9 cellular contexts compared by ENCODE assay signal in the genomic region with DNA sequence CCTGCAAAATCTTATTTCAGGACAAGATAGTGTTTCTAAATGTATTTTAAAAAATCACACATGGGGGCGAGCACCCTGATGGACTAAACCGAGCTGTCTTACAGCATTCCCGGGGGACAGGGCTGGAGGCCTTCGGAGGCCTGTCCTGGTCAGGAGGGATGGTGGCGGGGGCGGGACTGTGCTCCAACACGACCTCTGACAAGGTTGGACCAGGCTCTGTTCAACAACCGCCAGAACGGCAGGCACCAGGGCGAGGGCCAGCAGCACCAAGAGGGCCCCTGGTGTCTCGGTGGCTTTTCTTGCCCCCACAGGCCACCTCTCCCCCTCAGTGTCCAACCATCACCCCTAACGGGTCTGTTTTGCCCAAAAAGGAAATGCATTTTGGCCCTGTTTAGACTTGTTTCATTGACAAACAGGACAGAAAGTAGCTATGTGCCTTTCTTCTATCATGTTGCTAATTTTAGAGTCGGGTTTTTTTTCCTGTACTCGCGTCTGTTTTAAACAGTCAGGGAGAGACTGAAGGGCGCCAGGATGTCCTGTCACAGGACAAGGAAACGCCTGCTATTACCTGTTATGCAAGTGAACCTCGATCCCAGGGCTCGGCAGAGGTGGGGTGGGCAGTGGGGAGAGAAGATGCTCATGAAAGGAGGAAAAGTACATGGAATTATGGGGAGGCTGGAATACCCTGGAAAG. TPM values are rescaled to one million over a fixed set of nuclear protein-coding genes. Genes with fewer than 3 reads are reported as not detected.
A peak's percentile ranks its signal among the peaks of the same experiment; 100 is the strongest.
DNase-seq lines count a peak whose midpoint lies in the region; ATAC-seq and TF ChIP-seq lines count a peak whose summit lies in the region.
"Had no signal": no experiment of that assay in that cellular context is flagged by ENCODE, and none has a peak within 500 bp of the region (broad histone marks: within the 10 kb centered on the region; RNA-seq: fewer than 3 reads in every experiment).

No MANE protein-coding gene starts in this region.

- H3K27ac Mint-ChIP-seq in GM23338 = no peak overlapping the region

- no peaks in the 10 kb centered on the region for H3K9me2 ChIP-seq in GM23338 (ENCODE audit: insufficient read depth)

- no peaks in the 10 kb centered on the region for H3K9me3 Mint-ChIP-seq in GM23338

- peaks cover 2% of the 10 kb centered on the region; the same call in 2 of the 3 replicates for H3K4me1 Mint-ChIP-seq in GM23338

- no peak overlapping the region for H2AFZ ChIP-seq in GM23338

- no peaks in the 10 kb centered on the region for H3F3A ChIP-seq in GM23338 (replicated peaks; ENCODE audit: low read depth)

- H3K36me3 ChIP-seq in Peyer's patch (peaks cover 0 to 14% (median 0%) of the 10 kb centered on the region in 3 donors), left lung (peaks cover 0 to 48% of the 10 kb centered on the region in 2 donors), subcutaneous abdominal adipose tissue (ENCODE audit: control insufficient read depth in 5 of 5, insufficient read depth in 5 of 5, low read length in 5 of 5) (peaks cover 0 to 54% (median 47%) of the 10 kb centered on the region in 5 donors), GM23338 (ENCODE audit: insufficient read depth) (no peaks in the 10 kb centered on the region)

- ATAC-seq in left lung (peak; percentile 7), HG02870 (IDR thresholded peaks at IDR 0.05; ENCODE audit: unreplicated experiment) (no peak), HG02938 (IDR thresholded peaks at IDR 0.05; ENCODE audit: unreplicated experiment) (no peak), GM23338 (no peak)

- H3K27me3 ChIP-seq in Peyer's patch (no peaks in the 10 kb centered on the region), left lung (no peaks in the 10 kb centered on the region), subcutaneous abdominal adipose tissue (ENCODE audit: control insufficient read depth in 5 of 5, insufficient read depth in 4 of 5, low read length in 5 of 5) (no peaks in the 10 kb centered on the region), GM23338 (ENCODE audit: insufficient read depth) (no peaks in the 10 kb centered on the region)

- H3K4me3 ChIP-seq in Peyer's patch = peak overlapping the region in 1 of 4 donors; percentile 1
- H3K4me3 ChIP-seq in left lung = no peak overlapping the region
- H3K4me3 ChIP-seq in subcutaneous abdominal adipose tissue (ENCODE audit: low read depth in 1 of 5, low read length in 5 of 5) = peak overlapping the region in 4 of 5 donors; percentile 40 to 50 (median 48)
- no peak overlapping the region for H3K4me3 ChIP-seq in GM23338

- TF ChIP-seq POLR2A in Peyer's patch (IDR thresholded peaks at IDR 0.05) = no peak

- peaks cover 7% of the 10 kb centered on the region for H3K27me3 Mint-ChIP-seq in GM23338 (ENCODE audit: insufficient read depth, low read depth, poor library complexity)

- intact Hi-C loops in left lung (cut with DNase I) = no loop called here

- H3K4me1 ChIP-seq in Peyer's patch (peaks cover 3 to 63% (median 14%) of the 10 kb centered on the region in 4 donors), left lung (peaks cover 11 to 79% of the 10 kb centered on the region in 2 donors), subcutaneous abdominal adipose tissue (ENCODE audit: control insufficient read depth in 5 of 5, insufficient read depth in 5 of 5, low read length in 5 of 5) (peaks cover 28 to 99% (median 67%) of the 10 kb centered on the region in 5 donors), GM23338 (ENCODE audit: insufficient read depth) (no peaks in the 10 kb centered on the region)

- peak overlapping the region in 2 of 5 donors; percentile 2 to 30 for H3K9ac ChIP-seq in subcutaneous abdominal adipose tissue (ENCODE audit: low read length in 5 of 5)

- no peaks in the 10 kb centered on the region for H3K79me2 ChIP-seq in GM23338 (replicated peaks; ENCODE audit: insufficient read depth)

- TF ChIP-seq CTCF in Peyer's patch (IDR thresholded peaks at IDR 0.05) (no peak), left lung (IDR thresholded peaks at IDR 0.05) (no peak), GM23338 (conservative IDR thresholded peaks at IDR 0.05; ENCODE audit: low read depth in 2 of 2) (no peak)

- no peaks in the 10 kb centered on the region; the same call in 2 of the 3 replicates for H3K36me3 Mint-ChIP-seq in GM23338 (ENCODE audit: low read depth)

- H3K9me3 ChIP-seq in Peyer's patch (no peaks in the 10 kb centered on the region), left lung (no peaks in the 10 kb centered on the region), subcutaneous abdominal adipose tissue (ENCODE audit: control insufficient read depth in 5 of 5, low read length in 5 of 5) (no peaks in the 10 kb centered on the region)

- DNase-seq in Peyer's patch (no peak), cerebellar cortex (ENCODE audit: low spot score) (peak; percentile 75), left lung (peak in 1 of 2 donors; percentile 64), SKM-1 (lab: John Stamatoyannopoulos, UW; ENCODE audit: unreplicated experiment) (no peak), GM23338 (ENCODE audit: low spot score) (no peak)
- DNase-seq: GF-D8 had no signal

- H3K4me3 Mint-ChIP-seq in GM23338 = no peak overlapping the region; the same call in 2 of the 3 replicates

- H3K4me2 ChIP-seq in GM23338 = no peak overlapping the region

- H3K27ac ChIP-seq in Peyer's patch (peak overlapping the region; percentile 38 to 84 (median 60)), left lung (peak overlapping the region; percentile 73 to 78), subcutaneous abdominal adipose tissue (ENCODE audit: low read depth, low read length) (peak overlapping the region; percentile 79), GM23338 (ENCODE audit: low read depth) (no peak overlapping the region)

- no peaks in the 10 kb centered on the region for H4K20me1 ChIP-seq in GM23338 (replicated peaks; ENCODE audit: insufficient read depth)

TF ChIP-seq in GM23338, 12 proteins besides CTCF, POLR2A, EP300 and RAD21 (continues in another document):
- TF ChIP-seq CREB1 (CRISPR knock-in tag; IDR thresholded peaks at IDR 0.05; ENCODE audit: low read depth) = no peak
- no peak for TF ChIP-seq ZNF114 (CRISPR knock-in tag; IDR thresholded peaks at IDR 0.05)
- no peak for TF ChIP-seq NANOG (IDR thresholded peaks at IDR 0.05; ENCODE audit: borderline replicate concordance)
- TF ChIP-seq, protein P1, sequence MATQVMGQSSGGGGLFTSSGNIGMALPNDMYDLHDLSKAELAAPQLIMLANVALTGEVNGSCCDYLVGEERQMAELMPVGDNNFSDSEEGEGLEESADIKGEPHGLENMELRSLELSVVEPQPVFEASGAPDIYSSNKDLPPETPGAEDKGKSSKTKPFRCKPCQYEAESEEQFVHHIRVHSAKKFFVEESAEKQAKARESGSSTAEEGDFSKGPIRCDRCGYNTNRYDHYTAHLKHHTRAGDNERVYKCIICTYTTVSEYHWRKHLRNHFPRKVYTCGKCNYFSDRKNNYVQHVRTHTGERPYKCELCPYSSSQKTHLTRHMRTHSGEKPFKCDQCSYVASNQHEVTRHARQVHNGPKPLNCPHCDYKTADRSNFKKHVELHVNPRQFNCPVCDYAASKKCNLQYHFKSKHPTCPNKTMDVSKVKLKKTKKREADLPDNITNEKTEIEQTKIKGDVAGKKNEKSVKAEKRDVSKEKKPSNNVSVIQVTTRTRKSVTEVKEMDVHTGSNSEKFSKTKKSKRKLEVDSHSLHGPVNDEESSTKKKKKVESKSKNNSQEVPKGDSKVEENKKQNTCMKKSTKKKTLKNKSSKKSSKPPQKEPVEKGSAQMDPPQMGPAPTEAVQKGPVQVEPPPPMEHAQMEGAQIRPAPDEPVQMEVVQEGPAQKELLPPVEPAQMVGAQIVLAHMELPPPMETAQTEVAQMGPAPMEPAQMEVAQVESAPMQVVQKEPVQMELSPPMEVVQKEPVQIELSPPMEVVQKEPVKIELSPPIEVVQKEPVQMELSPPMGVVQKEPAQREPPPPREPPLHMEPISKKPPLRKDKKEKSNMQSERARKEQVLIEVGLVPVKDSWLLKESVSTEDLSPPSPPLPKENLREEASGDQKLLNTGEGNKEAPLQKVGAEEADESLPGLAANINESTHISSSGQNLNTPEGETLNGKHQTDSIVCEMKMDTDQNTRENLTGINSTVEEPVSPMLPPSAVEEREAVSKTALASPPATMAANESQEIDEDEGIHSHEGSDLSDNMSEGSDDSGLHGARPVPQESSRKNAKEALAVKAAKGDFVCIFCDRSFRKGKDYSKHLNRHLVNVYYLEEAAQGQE (IDR thresholded peaks at IDR 0.05; ENCODE audit: unreplicated experiment) = no peak
- TF ChIP-seq, protein P2, sequence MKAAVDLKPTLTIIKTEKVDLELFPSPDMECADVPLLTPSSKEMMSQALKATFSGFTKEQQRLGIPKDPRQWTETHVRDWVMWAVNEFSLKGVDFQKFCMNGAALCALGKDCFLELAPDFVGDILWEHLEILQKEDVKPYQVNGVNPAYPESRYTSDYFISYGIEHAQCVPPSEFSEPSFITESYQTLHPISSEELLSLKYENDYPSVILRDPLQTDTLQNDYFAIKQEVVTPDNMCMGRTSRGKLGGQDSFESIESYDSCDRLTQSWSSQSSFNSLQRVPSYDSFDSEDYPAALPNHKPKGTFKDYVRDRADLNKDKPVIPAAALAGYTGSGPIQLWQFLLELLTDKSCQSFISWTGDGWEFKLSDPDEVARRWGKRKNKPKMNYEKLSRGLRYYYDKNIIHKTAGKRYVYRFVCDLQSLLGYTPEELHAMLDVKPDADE (IDR thresholded peaks at IDR 0.05) = no peak

RNA-seq across cellular contexts. Expression of a gene that starts 11.7 kb away (rescaled TPM):
- total RNA-seq in Peyer's patch (10 to 100 TPM in 3 of 4 donors, 1 to 10 TPM in 1; 7.4 to 42.1 (median 11.6) TPM), left lung (10 to 100 TPM; 26.6 to 28.7 TPM)
- total RNA-seq in GM23338 (2014; rRNA removed; shearing (Covaris generic)) = 0.14 TPM in 1 of 2 replicates, not detected in the other
- 0.21 and 0.23 TPM in 2 replicates for polyA plus RNA-seq in GM23338 (2016; fragmentation: Nextera tagmentation; extraction: Ambion mirVana)

RNA-seq across cellular contexts. Expression of a gene that starts 52.0 kb away (rescaled TPM):
- total RNA-seq in Peyer's patch (100 to 1,000 TPM in 1 of 4 donors, 10 to 100 TPM in 3; 34.5 to 105 (median 82.4) TPM), left lung (10 to 100 TPM; 34.9 to 38.6 TPM)
- total RNA-seq in GM23338 (2014; rRNA removed; shearing (Covaris generic)) = 71.7 and 76.0 TPM in 2 replicates
- polyA plus RNA-seq in GM23338 (2016; fragmentation: Nextera tagmentation; extraction: Ambion mirVana) = 45.4 and 49.8 TPM in 2 replicates

RNA-seq across cellular contexts. Expression of a gene that starts 56.4 kb away (rescaled TPM):
- total RNA-seq in Peyer's patch (not detected), left lung (not detected)
- total RNA-seq in GM23338 (2014; rRNA removed; shearing (Covaris generic)) = not detected in 2 replicates
- polyA plus RNA-seq in GM23338 (2016; fragmentation: Nextera tagmentation; extraction: Ambion mirVana) = not detected in 2 replicates

Comparison
In these comparisons a context has a peak if more than half of its experiments do, and no peak if none do; other contexts are left out.
1. H3K4me3 ChIP-seq: peak in subcutaneous abdominal adipose tissue (4 of 5); none in left lung (0 of 2) and GM23338 (single experiment).